Comparison of ENCODE assay signal across 14 cellular contexts in the genomic region with DNA sequence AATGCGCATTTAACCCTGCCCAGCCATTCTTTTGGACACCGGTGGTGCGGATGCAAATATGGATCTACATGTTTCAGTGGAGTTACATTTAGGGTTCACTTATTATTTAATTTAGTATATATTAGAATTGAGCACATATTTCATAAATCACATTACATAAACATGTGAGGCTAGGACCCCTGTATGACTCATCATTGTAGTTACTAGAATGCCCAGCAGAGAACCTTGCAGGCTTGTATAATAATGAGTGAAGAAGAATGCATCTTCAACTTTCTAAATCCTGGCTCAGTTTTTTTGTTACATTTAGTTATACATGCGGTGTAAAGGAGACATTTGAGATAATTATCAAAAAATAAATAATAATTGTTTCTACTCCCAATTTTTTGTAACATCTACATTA.
A peak's percentile ranks its signal among the peaks of the same experiment; 100 is the strongest.
DNase-seq lines count a peak whose midpoint lies in the region; FAIRE-seq and TF ChIP-seq lines count a peak whose summit lies in the region.
"Had no signal": no experiment of that assay in that cellular context is flagged by ENCODE, and none has a peak within 500 bp of the region (broad histone marks: within the 10 kb centered on the region; RNA-seq: fewer than 3 reads in every experiment).

No MANE protein-coding gene starts in this region.

- no peak for FAIRE-seq in RCC 7860 (lab: Jason Lieb, UNC)

- intact Hi-C loops in posterior vena cava (cut with DNase I) (no loop called here), left ventricle myocardium inferior (cut with micrococcal nuclease) (no loop called here)

- no peaks in the 10 kb centered on the region for H3K27me3 ChIP-seq in left ventricle myocardium inferior (ENCODE audit: low read depth)
- H3K27me3 ChIP-seq: neural progenitor cell had no signal

- peak; percentile 73 for DNase-seq in EH (ENCODE audit: low read depth)
- peak; percentile 73 for DNase-seq in RCC 7860 (ENCODE audit: low spot score)
- DNase-seq in epithelial cell of proximal tubule (ENCODE audit: low read depth), result peak; percentile 36
- DNase-seq in osteocyte (ENCODE audit: extremely low spot score, unreplicated experiment), result no peak
- no peak for DNase-seq in posterior vena cava (ENCODE audit: low spot score)
- DNase-seq in COLO829 (ENCODE audit: low spot score), result no peak
- no peak for DNase-seq in activated naive CD4-positive, alpha-beta T cell treated with anti-CD3 and anti-CD28 coated beads, Interleukin-2, amount 10 ng/mL, durations not matched to agents 7 days and 5 days
- no peak for DNase-seq in left ventricle myocardium inferior
- DNase-seq: CD8-positive, alpha-beta T cell; left ventricle myocardium superior; NCI-H510A; stimulated activated naive CD8-positive, alpha-beta T cell treated with anti-CD3 and anti-CD28 coated beads, Interleukin-15, Interleukin-2, amounts not matched to agents 100 U/mL and 50 U/mL, for 24 hours had no signal

- TF ChIP-seq CTCF in epithelial cell of proximal tubule (conservative IDR thresholded peaks at IDR 0.05; ENCODE audit: low read depth, low read length), result peak; percentile 2
- peak; percentile 39 for TF ChIP-seq CTCF in osteocyte (IDR thresholded peaks at IDR 0.05)
- no peak for TF ChIP-seq CTCF in left ventricle myocardium inferior (IDR thresholded peaks at IDR 0.05; ENCODE audit: borderline replicate concordance)

- H3K27ac Mint-ChIP-seq in osteocyte (ENCODE audit: unreplicated experiment), result peak overlapping the region; percentile 80
- H3K27ac Mint-ChIP-seq in activated naive CD4-positive, alpha-beta T cell treated with anti-CD3 and anti-CD28 coated beads, Interleukin-2, amount 10 ng/mL, durations not matched to agents 7 days and 5 days, result no peak overlapping the region
- H3K27ac Mint-ChIP-seq: CD8-positive, alpha-beta T cell; neural progenitor cell had no signal

- H3K27ac ChIP-seq in left ventricle myocardium inferior (replicated peaks), result no peak overlapping the region
- H3K27ac ChIP-seq: HL-60, neural progenitor cell had no signal

- H3K4me3 Mint-ChIP-seq in osteocyte (ENCODE audit: unreplicated experiment), result no peak overlapping the region
- no peak overlapping the region for H3K4me3 Mint-ChIP-seq in activated naive CD4-positive, alpha-beta T cell treated with anti-CD3 and anti-CD28 coated beads, Interleukin-2, amount 10 ng/mL, durations not matched to agents 7 days and 5 days
- H3K4me3 Mint-ChIP-seq: CD8-positive, alpha-beta T cell; neural progenitor cell had no signal

- peaks cover 11% of the 10 kb centered on the region for H3K4me1 ChIP-seq in left ventricle myocardium inferior
- H3K4me1 ChIP-seq: neural progenitor cell had no signal

- no peaks in the 10 kb centered on the region for H3K36me3 ChIP-seq in left ventricle myocardium inferior
- H3K36me3 ChIP-seq: neural progenitor cell had no signal

- H3K27me3 Mint-ChIP-seq in osteocyte (ENCODE audit: unreplicated experiment), result no peaks in the 10 kb centered on the region
- no peaks in the 10 kb centered on the region for H3K27me3 Mint-ChIP-seq in activated naive CD4-positive, alpha-beta T cell treated with anti-CD3 and anti-CD28 coated beads, Interleukin-2, amount 10 ng/mL, durations not matched to agents 7 days and 5 days

- CTCF ChIA-PET in activated naive CD4-positive, alpha-beta T cell treated with anti-CD3 and anti-CD28 coated beads, Interleukin-2, amount 10 ng/mL, durations not matched to agents 7 days and 5 days (lab: Charles Lee), result no interaction called here

- peaks cover 52% of the 10 kb centered on the region for H3K4me1 Mint-ChIP-seq in osteocyte (ENCODE audit: unreplicated experiment)
- H3K4me1 Mint-ChIP-seq in activated naive CD4-positive, alpha-beta T cell treated with anti-CD3 and anti-CD28 coated beads, Interleukin-2, amount 10 ng/mL, durations not matched to agents 7 days and 5 days, result no peaks in the 10 kb centered on the region

- peaks cover 9% of the 10 kb centered on the region for H3K9me3 Mint-ChIP-seq in osteocyte (ENCODE audit: unreplicated experiment)
- no peaks in the 10 kb centered on the region for H3K9me3 Mint-ChIP-seq in activated naive CD4-positive, alpha-beta T cell treated with anti-CD3 and anti-CD28 coated beads, Interleukin-2, amount 10 ng/mL, durations not matched to agents 7 days and 5 days

- H3K9me3 ChIP-seq in left ventricle myocardium inferior (replicated peaks), result peaks cover 15% of the 10 kb centered on the region

- H3K4me3 ChIP-seq in epithelial cell of proximal tubule (ENCODE audit: low read depth, low read length) (no peak overlapping the region), left ventricle myocardium inferior (no peak overlapping the region)
- H3K4me3 ChIP-seq: neural progenitor cell had no signal

- H3K36me3 Mint-ChIP-seq in osteocyte (ENCODE audit: unreplicated experiment), result peaks cover 6% of the 10 kb centered on the region
- H3K36me3 Mint-ChIP-seq in activated naive CD4-positive, alpha-beta T cell treated with anti-CD3 and anti-CD28 coated beads, Interleukin-2, amount 10 ng/mL, durations not matched to agents 7 days and 5 days, result no peaks in the 10 kb centered on the region
- H3K36me3 Mint-ChIP-seq: CD8-positive, alpha-beta T cell had no signal

Comparison
In these comparisons a context has a peak if more than half of its experiments do, and no peak if none do; other contexts are left out.
1. DNase-seq: peak in EH (single experiment), RCC 7860 (single experiment) and epithelial cell of proximal tubule (single experiment); none in osteocyte (single experiment), posterior vena cava (single experiment), COLO829 (single experiment), activated naive CD4-positive, alpha-beta T cell treated with anti-CD3 and anti-CD28 coated beads, Interleukin-2, amount 10 ng/mL, durations not matched to agents 7 days and 5 days (single experiment) and left ventricle myocardium inferior (single experiment).